ENCODE assay signal across 1 cellular context in the genomic region with DNA sequence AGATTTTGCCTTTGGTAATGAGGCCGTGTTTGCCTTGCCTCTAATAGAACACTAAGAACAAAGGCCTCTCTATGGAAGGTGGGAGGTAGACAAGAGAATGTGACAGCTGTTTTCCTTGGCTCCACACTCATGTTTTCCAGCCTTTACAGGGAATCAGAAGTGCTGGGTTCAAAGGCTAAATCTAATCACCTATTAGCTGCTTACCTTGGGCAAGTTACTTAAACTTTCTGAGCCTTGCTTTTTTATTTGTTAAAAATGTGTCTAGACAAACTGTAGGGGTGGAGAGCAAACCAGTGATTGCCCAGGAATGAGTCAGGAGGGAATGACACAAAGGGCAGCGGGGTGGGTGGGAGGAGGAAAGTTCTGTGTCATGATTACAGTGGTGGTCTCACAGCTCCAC.
TF ChIP-seq lines count a peak whose summit lies in the region.

No MANE protein-coding gene starts in this region.

TF ChIP-seq in GM23338, 12 proteins besides CTCF, POLR2A, EP300 and RAD21 (continued from another document):
- TF ChIP-seq REST (IDR thresholded peaks at IDR 0.05; ENCODE audit: unreplicated experiment) = no peak
- TF ChIP-seq JUNB (IDR thresholded peaks at IDR 0.05; ENCODE audit: unreplicated experiment) = no peak
- TF ChIP-seq ETS1 (IDR thresholded peaks at IDR 0.05) = no peak
